1 cellular context compared by ENCODE assay signal in the genomic region with DNA sequence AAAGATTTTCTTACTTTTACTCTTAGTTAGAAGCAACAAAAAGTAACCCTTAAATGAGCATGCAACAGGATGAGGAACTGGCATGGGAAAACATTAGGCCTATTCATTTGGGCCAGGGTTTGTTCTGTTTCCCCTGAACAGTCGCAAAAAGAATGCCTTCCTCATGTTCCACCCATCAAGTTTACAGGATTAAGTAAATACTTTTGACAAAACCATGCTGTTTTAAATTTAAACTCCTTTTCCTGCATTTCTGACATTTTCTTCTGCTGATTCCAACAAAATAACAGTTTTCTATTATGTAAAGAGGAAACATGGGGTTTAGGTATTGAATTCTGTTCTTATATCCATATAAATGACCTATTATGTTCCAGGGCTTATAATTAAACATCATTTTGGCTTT.
TF ChIP-seq lines count a peak whose summit lies in the region.

No MANE protein-coding gene starts in this region.

TF ChIP-seq in IMR-90, 13 proteins besides CTCF, POLR2A, EP300 and RAD21:
- TF ChIP-seq, protein P1, sequence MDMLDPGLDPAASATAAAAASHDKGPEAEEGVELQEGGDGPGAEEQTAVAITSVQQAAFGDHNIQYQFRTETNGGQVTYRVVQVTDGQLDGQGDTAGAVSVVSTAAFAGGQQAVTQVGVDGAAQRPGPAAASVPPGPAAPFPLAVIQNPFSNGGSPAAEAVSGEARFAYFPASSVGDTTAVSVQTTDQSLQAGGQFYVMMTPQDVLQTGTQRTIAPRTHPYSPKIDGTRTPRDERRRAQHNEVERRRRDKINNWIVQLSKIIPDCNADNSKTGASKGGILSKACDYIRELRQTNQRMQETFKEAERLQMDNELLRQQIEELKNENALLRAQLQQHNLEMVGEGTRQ (IDR thresholded peaks at IDR 0.05; ENCODE audit: low read depth, low read length) = no peak
- TF ChIP-seq SMC3 (IDR thresholded peaks at IDR 0.05; ENCODE audit: low read depth, low read length) (no peak), NFE2L2 (IDR thresholded peaks at IDR 0.05; ENCODE audit: low read depth, low read length) (no peak), MAFK (IDR thresholded peaks at IDR 0.05; ENCODE audit: low read depth, low read length) (no peak), RFX5 (IDR thresholded peaks at IDR 0.05; ENCODE audit: low read depth, low read length) (no peak), BHLHE40 (IDR thresholded peaks at IDR 0.05; ENCODE audit: low read depth, low read length) (no peak), CHD1 (IDR thresholded peaks at IDR 0.05; ENCODE audit: low read depth, low read length) (no peak)
- TF ChIP-seq, protein P2, sequence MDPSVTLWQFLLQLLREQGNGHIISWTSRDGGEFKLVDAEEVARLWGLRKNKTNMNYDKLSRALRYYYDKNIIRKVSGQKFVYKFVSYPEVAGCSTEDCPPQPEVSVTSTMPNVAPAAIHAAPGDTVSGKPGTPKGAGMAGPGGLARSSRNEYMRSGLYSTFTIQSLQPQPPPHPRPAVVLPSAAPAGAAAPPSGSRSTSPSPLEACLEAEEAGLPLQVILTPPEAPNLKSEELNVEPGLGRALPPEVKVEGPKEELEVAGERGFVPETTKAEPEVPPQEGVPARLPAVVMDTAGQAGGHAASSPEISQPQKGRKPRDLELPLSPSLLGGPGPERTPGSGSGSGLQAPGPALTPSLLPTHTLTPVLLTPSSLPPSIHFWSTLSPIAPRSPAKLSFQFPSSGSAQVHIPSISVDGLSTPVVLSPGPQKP (IDR thresholded peaks at IDR 0.05; ENCODE audit: borderline replicate concordance, low read depth, low read length) = no peak
